ENCODE assay signal across 1 cellular context in genomic region chr4:40682298-40683101, GRCh38.
TF ChIP-seq lines count a peak whose summit lies in the region.

No MANE protein-coding gene starts in this region.

TF ChIP-seq in HepG2, 621 proteins besides CTCF, POLR2A, EP300 and RAD21 (continued from another document):
- TF ChIP-seq MLXIP (CRISPR knock-in tag; IDR thresholded peaks at IDR 0.05; ENCODE audit: borderline replicate concordance) (no peak), ZSCAN31 (CRISPR knock-in tag; IDR thresholded peaks at IDR 0.05; ENCODE audit: low read depth) (no peak), ZNF737 (CRISPR knock-in tag; IDR thresholded peaks at IDR 0.05; ENCODE audit: borderline replicate concordance) (no peak), HNF4A (CRISPR knock-in tag; IDR thresholded peaks at IDR 0.05) (0 out of 2 replicates have a peak, but pooled peaks have one; percentile 6), ZBTB39 (CRISPR knock-in tag; IDR thresholded peaks at IDR 0.05) (no peak), SNAPC2 (CRISPR knock-in tag; IDR thresholded peaks at IDR 0.05) (no peak), PRDM10 (CRISPR knock-in tag; IDR thresholded peaks at IDR 0.05; ENCODE audit: low read depth) (no peak), IRX3 (CRISPR knock-in tag; IDR thresholded peaks at IDR 0.05; ENCODE audit: borderline replicate concordance, low read depth) (no peak), TAF15 (IDR thresholded peaks at IDR 0.05; ENCODE audit: low read depth, low read length, poor library complexity, severe bottlenecking) (no peak), BRF2 (CRISPR knock-in tag; IDR thresholded peaks at IDR 0.05) (no peak), GLMP (CRISPR knock-in tag; IDR thresholded peaks at IDR 0.05; ENCODE audit: borderline replicate concordance) (no peak)
